9 cellular contexts compared by ENCODE assay signal in genomic region chr4:72302981-72303704, GRCh38.
DNase-seq lines count a peak whose midpoint lies in the region; ATAC-seq, FAIRE-seq and TF ChIP-seq lines count a peak whose summit lies in the region.
"Had no signal": no experiment of that assay in that cellular context is flagged by ENCODE, and none has a peak within 500 bp of the region (broad histone marks: within the 10 kb centered on the region; RNA-seq: fewer than 3 reads in every experiment).

No MANE protein-coding gene starts in this region.

- H3K36me3 ChIP-seq in mammary epithelial cell (ENCODE audit: insufficient read depth, low read length) = no peaks in the 10 kb centered on the region
- H3K36me3 ChIP-seq in left lung = no peaks in the 10 kb centered on the region

- H3K9me3 ChIP-seq in mammary epithelial cell (replicated peaks; ENCODE audit: insufficient read depth, low read length) (no peaks in the 10 kb centered on the region), left lung (no peaks in the 10 kb centered on the region)

- no peak for FAIRE-seq in HTR-8/SVneo (lab: Jason Lieb, UNC)

- H3K27ac ChIP-seq in mammary epithelial cell (ENCODE audit: insufficient read depth, low read depth, low read length) = no peak overlapping the region
- H3K27ac ChIP-seq in left lung = no peak overlapping the region
- H3K27ac ChIP-seq: epithelial cell of prostate had no signal

- no peak overlapping the region for H3K27ac Mint-ChIP-seq in stimulated activated effector memory CD8-positive, alpha-beta T cell treated with anti-CD3 and anti-CD28 coated beads, Interleukin-12 subunit alpha, Interleukin-12 subunit beta, amount 100 ng/mL, for 72 hours

- H3K9ac ChIP-seq in mammary epithelial cell (ENCODE audit: insufficient read depth, low read length) = no peak overlapping the region

- intact Hi-C loops in mammary epithelial cell (cut with micrococcal nuclease) (no loop called here), left lung (cut with DNase I) (no loop called here)

- CTCF ChIA-PET in mammary epithelial cell (lab: Charles Lee; ENCODE audit: low non-redundant PET) = interaction anchor here (0.6 kb wide), 1 partner anchor 519 kb away, joined by 3 read pairs; no protein-coding TSS in a partner anchor

- TF ChIP-seq CTCF in mammary epithelial cell (conservative IDR thresholded peaks at IDR 0.05 in 1 of 2, IDR thresholded peaks at IDR 0.05 in 1 of 2; ENCODE audit: extremely low read depth in 1 of 2, insufficient read depth in 1 of 2, low read depth in 1 of 2, low read length in 2 of 2) = peak; percentile 62 to 66
- peak; percentile 55 to 62 for TF ChIP-seq CTCF in left lung (IDR thresholded peaks at IDR 0.05)

- in situ Hi-C loops in mammary epithelial cell (cut with MboI; ENCODE audit: low sequenced_read_pairs in 2 of 2) = loop anchor here (10.0 to 25.0 kb wide), 2 partner anchors 162 to 709 kb away; no protein-coding TSS in a partner anchor

- H3K4me3 ChIP-seq in mammary epithelial cell (replicated peaks in 1 of 3; ENCODE audit: insufficient read depth in 1 of 3, low read depth in 2 of 3, low read length in 3 of 3) (no peak overlapping the region), left lung (no peak overlapping the region)

- H3K4me1 ChIP-seq in mammary epithelial cell (ENCODE audit: insufficient read depth, low read length) (no peaks in the 10 kb centered on the region), left lung (no peaks in the 10 kb centered on the region)

- H2AFZ ChIP-seq in mammary epithelial cell (ENCODE audit: low read depth, low read length) = peak overlapping the region; percentile 9

- H3K36me3 Mint-ChIP-seq in stimulated activated effector memory CD8-positive, alpha-beta T cell treated with anti-CD3 and anti-CD28 coated beads, Interleukin-12 subunit alpha, Interleukin-12 subunit beta, amount 100 ng/mL, for 72 hours = no peaks in the 10 kb centered on the region

- BruUV-seq in mammary epithelial cell (replicated peaks; lab: Mats Ljungman, UMichigan) = no TSS peak

- H3K4me2 ChIP-seq in mammary epithelial cell (ENCODE audit: insufficient read depth, low read depth, low read length) = no peak overlapping the region

- H3K27me3 ChIP-seq in mammary epithelial cell (ENCODE audit: insufficient read depth, low read length) (no peaks in the 10 kb centered on the region), left lung (no peaks in the 10 kb centered on the region)

- H3K4me1 Mint-ChIP-seq in stimulated activated effector memory CD8-positive, alpha-beta T cell treated with anti-CD3 and anti-CD28 coated beads, Interleukin-12 subunit alpha, Interleukin-12 subunit beta, amount 100 ng/mL, for 72 hours = no peaks in the 10 kb centered on the region

- H3K9me3 Mint-ChIP-seq in stimulated activated effector memory CD8-positive, alpha-beta T cell treated with anti-CD3 and anti-CD28 coated beads, Interleukin-12 subunit alpha, Interleukin-12 subunit beta, amount 100 ng/mL, for 72 hours = no peaks in the 10 kb centered on the region

- peak; percentile 84 for ATAC-seq in GM21528 (IDR thresholded peaks at IDR 0.05; ENCODE audit: low FRiP score, unreplicated experiment)
- peak; percentile 90 for ATAC-seq in left lung
- ATAC-seq in stimulated activated effector memory CD8-positive, alpha-beta T cell treated with anti-CD3 and anti-CD28 coated beads, Interleukin-12 subunit alpha, Interleukin-12 subunit beta, amount 100 ng/mL, for 72 hours = peak; percentile 78

- H3K79me2 ChIP-seq in mammary epithelial cell (ENCODE audit: insufficient read depth, low read length) = no peaks in the 10 kb centered on the region

- H4K20me1 ChIP-seq in mammary epithelial cell (ENCODE audit: insufficient read depth, low read length) = no peaks in the 10 kb centered on the region

- whole genome bisulfite sequencing in mammary epithelial cell (ENCODE audit: low coverage, missing lambda C conversion rate) = 91% methylated on average over 4 of the region's 4 CpGs

- dilution Hi-C loops in mammary epithelial cell (cut with HindIII; ENCODE audit: low sequenced_read_pairs) = no loop called here

- DNase-seq in NCI-H1436 (lab: John Stamatoyannopoulos, UW) (peak; percentile 13), NCI-H1436 treated with DMSO at 0.1 percent for 48 hours (lab: John Stamatoyannopoulos, UW) (no peak), HTR-8/SVneo (ENCODE audit: insufficient read length, low spot score) (peak; percentile 7), T-helper 9 cell (peak; percentile 14), mammary epithelial cell (peak; percentile 29), left lung (no peak)
- peak; percentile 14 to 54 for DNase-seq in stimulated activated effector memory CD8-positive, alpha-beta T cell treated with anti-CD3 and anti-CD28 coated beads, Interleukin-12 subunit alpha, Interleukin-12 subunit beta, amount 100 ng/mL, for 72 hours (ENCODE audit: low spot score in 2 of 2)

- no peak overlapping the region for H3K4me3 Mint-ChIP-seq in stimulated activated effector memory CD8-positive, alpha-beta T cell treated with anti-CD3 and anti-CD28 coated beads, Interleukin-12 subunit alpha, Interleukin-12 subunit beta, amount 100 ng/mL, for 72 hours

Comparison
In these comparisons a context has a peak if more than half of its experiments do, and no peak if none do; other contexts are left out.
1. DNase-seq: peak in NCI-H1436 (single experiment), HTR-8/SVneo (single experiment), T-helper 9 cell (single experiment), mammary epithelial cell (single experiment) and stimulated activated effector memory CD8-positive, alpha-beta T cell treated with anti-CD3 and anti-CD28 coated beads, Interleukin-12 subunit alpha, Interleukin-12 subunit beta, amount 100 ng/mL, for 72 hours (2 of 2); none in NCI-H1436 treated with DMSO at 0.1 percent for 48 hours (single experiment) and left lung (0 of 2).
2. Peak in every context shown above with its lines, with median percentiles within 50 percentile points of each other: ATAC-seq.